In the genomic region with DNA sequence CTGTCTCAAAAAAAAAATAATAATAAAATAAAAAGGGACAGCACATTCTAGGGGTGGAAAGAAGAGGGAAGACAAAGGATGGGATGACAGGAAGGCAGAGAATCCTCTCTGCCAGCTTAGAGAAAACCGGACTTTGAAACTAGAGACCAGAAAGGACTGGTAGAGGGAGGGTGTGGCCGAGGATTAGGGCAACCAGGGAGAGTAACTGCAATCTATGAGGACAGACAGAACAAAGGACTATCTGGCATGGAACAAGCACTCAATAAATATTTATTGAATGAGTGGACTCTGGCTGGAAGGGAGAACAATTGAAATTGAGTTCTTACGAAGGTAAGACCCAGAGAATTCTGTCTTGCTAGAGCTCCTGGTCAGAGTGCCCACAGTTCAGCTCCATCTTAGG, we compare ENCODE assay signal across 8 cellular contexts. TPM values are rescaled to one million over a fixed set of nuclear protein-coding genes. Genes with fewer than 3 reads are reported as not detected.
DNase-seq lines count a peak whose midpoint lies in the region; ATAC-seq and TF ChIP-seq lines count a peak whose summit lies in the region.

No MANE protein-coding gene starts in this region.

- H3K4me1 Mint-ChIP-seq in progenitor cell of endocrine pancreas (ENCODE audit: low read depth) = peaks cover 32% of the 10 kb centered on the region

- H3K4me1 ChIP-seq in ES-I3 (ENCODE audit: insufficient read depth, low read length) (peaks cover 19% of the 10 kb centered on the region; the same call in 1 of the 2 replicates), PC-9 (replicated peaks; ENCODE audit: insufficient read depth) (peaks cover 23% of the 10 kb centered on the region), foreskin keratinocyte (peaks cover 20% of the 10 kb centered on the region)

- H2AFZ ChIP-seq in PC-9 = no peak overlapping the region

- peak overlapping the region; percentile 25; the same call in 1 of the 2 replicates for H3K9ac ChIP-seq in ES-I3 (ENCODE audit: low read depth, low read length)

- CTCF ChIA-PET in PC-9 (lab: Charles Lee) = no interaction called here

- H3K36me3 ChIP-seq in ES-I3 (ENCODE audit: insufficient read depth, low read length) = peaks cover 13% of the 10 kb centered on the region
- H3K36me3 ChIP-seq in PC-9 (ENCODE audit: low read depth) = no peaks in the 10 kb centered on the region; the same call in 1 of the 2 replicates

- no peaks in the 10 kb centered on the region for H3K9me2 ChIP-seq in PC-9 (ENCODE audit: insufficient read depth)

- H3K27ac ChIP-seq in PC-9 (no peak overlapping the region), foreskin keratinocyte (no peak overlapping the region)

- POLR2A ChIA-PET in PC-9 (lab: Charles Lee; ENCODE audit: unreplicated experiment) = interaction anchor here (0.6 kb wide), 1 partner anchor 84 kb away, joined by 3 read pairs; no protein-coding TSS in a partner anchor

- H3K4me3 ChIP-seq in PC-9 = peak overlapping the region; percentile 79; the same call in 1 of the 2 replicates

- TF ChIP-seq CTCF in PC-9 (conservative IDR thresholded peaks at IDR 0.05) (no peak), progenitor cell of endocrine pancreas (IDR thresholded peaks at IDR 0.05; ENCODE audit: unreplicated experiment) (no peak), foreskin keratinocyte (conservative IDR thresholded peaks at IDR 0.05) (no peak)

- peak overlapping the region; percentile 96 for H3K4me2 ChIP-seq in PC-9

- ATAC-seq in HG02981 (IDR thresholded peaks at IDR 0.05; ENCODE audit: unreplicated experiment) = no peak
- ATAC-seq in foreskin keratinocyte = no peak
- ATAC-seq in GM18511 (IDR thresholded peaks at IDR 0.05; ENCODE audit: unreplicated experiment) = no peak

- H3F3A ChIP-seq in PC-9 (ENCODE audit: insufficient read depth, low read depth) = 0 out of 2 replicates have a peak, but pooled peaks cover 8% of the 10 kb centered on the region

- H4K20me1 ChIP-seq in PC-9 (ENCODE audit: insufficient read depth) = peaks cover 13% of the 10 kb centered on the region; the same call in 1 of the 2 replicates

- peak overlapping the region; percentile 90 for H3K4me3 Mint-ChIP-seq in progenitor cell of endocrine pancreas (ENCODE audit: low read depth)

- DNase-seq in PC-9 = peak in 1 of 2 experiments; percentile 41
- DNase-seq in erythroblast (lab: John Stamatoyannopoulos, UW) = peak; percentile 25 to 37
- no peak for DNase-seq in progenitor cell of endocrine pancreas (ENCODE audit: low spot score, unreplicated experiment)
- DNase-seq in foreskin keratinocyte = no peak
- DNase-seq in NCI-H146 treated with DMSO at 0.1 percent for 48 hours (lab: John Stamatoyannopoulos, UW; ENCODE audit: unreplicated experiment) = no peak

- TF ChIP-seq POLR2A in erythroblast (IDR thresholded peaks at IDR 0.05; ENCODE audit: low read length) = no peak

- peak overlapping the region; percentile 88 for H3K27ac Mint-ChIP-seq in progenitor cell of endocrine pancreas

- no TSS peak for BruUV-seq in PC-9 (replicated peaks; lab: Mats Ljungman, UMichigan)

- no peaks in the 10 kb centered on the region for H3K27me3 ChIP-seq in PC-9 (ENCODE audit: insufficient read depth, low read depth)
- H3K27me3 ChIP-seq in foreskin keratinocyte = no peaks in the 10 kb centered on the region

- peaks cover 51% of the 10 kb centered on the region for H3K79me2 ChIP-seq in PC-9 (ENCODE audit: low read depth)

- intact Hi-C loops in PC-9 (cut with micrococcal nuclease; ENCODE audit: unreplicated experiment) = no loop called here

- H3K9me3 Mint-ChIP-seq in progenitor cell of endocrine pancreas (ENCODE audit: low read depth) = no peaks in the 10 kb centered on the region

- H3K9me3 ChIP-seq in ES-I3 (ENCODE audit: control insufficient read depth, insufficient read depth, low read length) (no peaks in the 10 kb centered on the region), PC-9 (ENCODE audit: insufficient read depth, low read depth) (no peaks in the 10 kb centered on the region)

- peaks cover 17% of the 10 kb centered on the region for H3K36me3 Mint-ChIP-seq in progenitor cell of endocrine pancreas (ENCODE audit: insufficient read depth)

- no peaks in the 10 kb centered on the region for H3K27me3 Mint-ChIP-seq in progenitor cell of endocrine pancreas

RNA-seq across cellular contexts. Expression of a gene that starts 2.4 kb away (rescaled TPM):
- total RNA-seq in PC-9 (2021) (25.0 and 29.6 TPM in 2 replicates), progenitor cell of endocrine pancreas (130 and 138 TPM in 2 replicates), foreskin keratinocyte (26.9 and 27.2 TPM in 2 replicates)
- polyA plus RNA-seq in foreskin keratinocyte = 19.2 and 20.4 TPM in 2 replicates

RNA-seq across cellular contexts. Expression of a gene that starts 2.5 kb away (rescaled TPM):
- total RNA-seq in PC-9 (2021) (21.8 and 25.1 TPM in 2 replicates), progenitor cell of endocrine pancreas (37.8 and 40.0 TPM in 2 replicates), foreskin keratinocyte (16.3 and 17.3 TPM in 2 replicates)
- 8.4 and 8.9 TPM in 2 replicates for polyA plus RNA-seq in foreskin keratinocyte

RNA-seq across cellular contexts. Expression of a gene that starts 7.5 kb away (rescaled TPM):
- total RNA-seq in PC-9 (2021) = not detected in 2 replicates
- not detected in 2 replicates for total RNA-seq in progenitor cell of endocrine pancreas
- not detected in 2 replicates for total RNA-seq in foreskin keratinocyte
- polyA plus RNA-seq in foreskin keratinocyte = not detected in 2 replicates

RNA-seq across cellular contexts. Expression of a gene that starts 14.1 kb away (rescaled TPM):
- total RNA-seq in PC-9 (2021) (22.4 and 23.6 TPM in 2 replicates), progenitor cell of endocrine pancreas (31.5 and 33.2 TPM in 2 replicates), foreskin keratinocyte (40.2 and 44.1 TPM in 2 replicates)
- 44.0 and 46.7 TPM in 2 replicates for polyA plus RNA-seq in foreskin keratinocyte

RNA-seq across cellular contexts. Expression of a gene that starts 14.6 kb away (rescaled TPM):
- total RNA-seq in PC-9 (2021) = 101 and 114 TPM in 2 replicates
- total RNA-seq in progenitor cell of endocrine pancreas = 136 and 141 TPM in 2 replicates
- 153 and 173 TPM in 2 replicates for total RNA-seq in foreskin keratinocyte
- 96.5 and 100 TPM in 2 replicates for polyA plus RNA-seq in foreskin keratinocyte

Comparison
In these comparisons a context has a peak if more than half of its experiments do, and no peak if none do; other contexts are left out.
1. DNase-seq: peak in erythroblast (2 of 2); none in progenitor cell of endocrine pancreas (single experiment), foreskin keratinocyte (0 of 2) and NCI-H146 treated with DMSO at 0.1 percent for 48 hours (single experiment).